In the genomic region with DNA sequence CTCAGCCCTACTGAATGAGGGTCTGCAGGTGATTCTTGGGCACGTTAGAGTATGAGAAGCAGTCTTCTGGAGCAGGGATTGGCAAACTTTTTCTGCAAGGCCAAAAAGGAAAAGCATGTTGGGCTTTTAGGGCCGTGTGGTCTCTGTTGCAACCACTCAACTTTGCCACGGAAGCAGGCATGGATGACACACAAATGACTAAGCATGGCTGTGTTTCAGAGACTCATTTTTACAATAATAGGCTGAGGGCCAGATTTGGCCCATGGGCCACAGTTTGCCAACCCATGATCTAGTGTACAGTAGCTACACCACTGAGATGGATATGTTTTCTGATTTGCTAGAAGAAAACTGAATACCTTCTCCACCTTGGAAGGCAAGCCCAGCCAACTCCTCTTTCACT, we compare ENCODE assay signal across 9 cellular contexts.
DNase-seq lines count a peak whose midpoint lies in the region; ATAC-seq, FAIRE-seq and TF ChIP-seq lines count a peak whose summit lies in the region.
"Had no signal": no experiment of that assay in that cellular context is flagged by ENCODE, and none has a peak within 500 bp of the region (broad histone marks: within the 10 kb centered on the region; RNA-seq: fewer than 3 reads in every experiment).

No MANE protein-coding gene starts in this region.

- intact Hi-C loops in prostate gland (cut with DNase I), result no loop called here

- TF ChIP-seq POLR2A in prostate gland (IDR thresholded peaks at IDR 0.05), result no peak

- DNase-seq in LHCN-M2 (ENCODE audit: low read depth) (peak; percentile 93), astrocyte of the spinal cord (ENCODE audit: low read depth, low spot score) (peak; percentile 83), iris pigment epithelial cell (ENCODE audit: low read depth) (peak; percentile 93), urothelium cell line (ENCODE audit: low spot score) (peak; percentile 64), prostate gland (ENCODE audit: low spot score) (no peak)
- DNase-seq in effector memory CD4-positive, alpha-beta T cell, result no peak
- DNase-seq: KBM-7 had no signal

- TF ChIP-seq CTCF in astrocyte of the spinal cord (IDR thresholded peaks at IDR 0.05; ENCODE audit: low read depth, low read length), result no peak
- TF ChIP-seq CTCF in prostate gland (IDR thresholded peaks at IDR 0.05), result no peak

- no peak for FAIRE-seq in urothelium cell line (lab: Jason Lieb, UNC)

- in situ Hi-C loops in astrocyte of the spinal cord (cut with HindIII; ENCODE audit: low sequenced_read_pairs), result no loop called here

- ATAC-seq in HG03520 (IDR thresholded peaks at IDR 0.05; ENCODE audit: unreplicated experiment), result no peak
- ATAC-seq: GM23338 had no signal

- H3K4me3 ChIP-seq in astrocyte of the spinal cord (ENCODE audit: low read depth, low read length), result no peak overlapping the region
- no peak overlapping the region for H3K4me3 ChIP-seq in effector memory CD4-positive, alpha-beta T cell (ENCODE audit: insufficient read depth, low read depth, low read length, poor library complexity, severe bottlenecking)
- H3K4me3 ChIP-seq in prostate gland, result no peak overlapping the region
- H3K4me3 ChIP-seq: GM23338 had no signal

- no peaks in the 10 kb centered on the region for H3K36me3 ChIP-seq in effector memory CD4-positive, alpha-beta T cell (ENCODE audit: control insufficient read depth, insufficient read depth, low read length)
- H3K36me3 ChIP-seq in prostate gland, result no peaks in the 10 kb centered on the region

- WGBS in prostate gland, result 78% methylated on average over 3 of the region's 3 CpGs

- no peak overlapping the region for H3K27ac ChIP-seq in effector memory CD4-positive, alpha-beta T cell (ENCODE audit: insufficient read depth, low read length, poor library complexity, severe bottlenecking)
- H3K27ac ChIP-seq in prostate gland, result no peak overlapping the region

- H3K27me3 ChIP-seq in effector memory CD4-positive, alpha-beta T cell (replicated peaks; ENCODE audit: control insufficient read depth, insufficient read depth, low read length, poor library complexity, severe bottlenecking), result no peaks in the 10 kb centered on the region
- no peaks in the 10 kb centered on the region for H3K27me3 ChIP-seq in prostate gland (replicated peaks; ENCODE audit: insufficient read depth)

- H3K4me1 ChIP-seq in effector memory CD4-positive, alpha-beta T cell (ENCODE audit: control insufficient read depth, insufficient read depth, low read length, poor library complexity, severe bottlenecking), result no peaks in the 10 kb centered on the region
- H3K4me1 ChIP-seq in prostate gland (replicated peaks), result no peaks in the 10 kb centered on the region

- no peaks in the 10 kb centered on the region for H3K9me3 ChIP-seq in effector memory CD4-positive, alpha-beta T cell (ENCODE audit: control insufficient read depth, low read length)
- no peaks in the 10 kb centered on the region for H3K9me3 ChIP-seq in prostate gland

Comparison
In these comparisons a context has a peak if more than half of its experiments do, and no peak if none do; other contexts are left out.
1. DNase-seq: peak in LHCN-M2 (single experiment), astrocyte of the spinal cord (single experiment), iris pigment epithelial cell (single experiment) and urothelium cell line (single experiment); none in effector memory CD4-positive, alpha-beta T cell (0 of 3) and prostate gland (single experiment).